In genomic region chr13:48158290-48158689, GRCh38 we compare ENCODE assay signal across 9 cellular contexts.
DNase-seq lines count a peak whose midpoint lies in the region; ATAC-seq, FAIRE-seq and TF ChIP-seq lines count a peak whose summit lies in the region.
"Had no signal": no experiment of that assay in that cellular context is flagged by ENCODE, and none has a peak within 500 bp of the region (broad histone marks: within the 10 kb centered on the region; RNA-seq: fewer than 3 reads in every experiment).

No MANE protein-coding gene starts in this region.

- H3K27ac Mint-ChIP-seq in stimulated activated naive CD8-positive, alpha-beta T cell treated with anti-CD3 and anti-CD28 coated beads, Interleukin-15, Interleukin-2, amounts not matched to agents 100 ng/mL and 50 ng/mL, for 24 hours, result peak overlapping the region; percentile 53

- H3K9me3 Mint-ChIP-seq in stimulated activated naive CD8-positive, alpha-beta T cell treated with anti-CD3 and anti-CD28 coated beads, Interleukin-15, Interleukin-2, amounts not matched to agents 100 ng/mL and 50 ng/mL, for 24 hours, result no peaks in the 10 kb centered on the region

- no peak overlapping the region for H3K4me3 Mint-ChIP-seq in stimulated activated naive CD8-positive, alpha-beta T cell treated with anti-CD3 and anti-CD28 coated beads, Interleukin-15, Interleukin-2, amounts not matched to agents 100 ng/mL and 50 ng/mL, for 24 hours

- TF ChIP-seq CTCF in foreskin keratinocyte (conservative IDR thresholded peaks at IDR 0.05), result no peak

- no peak for FAIRE-seq in HTR-8/SVneo (lab: Jason Lieb, UNC)

- no peak for DNase-seq in stimulated activated naive CD8-positive, alpha-beta T cell treated with anti-CD3 and anti-CD28 coated beads, Interleukin-15, Interleukin-2, amounts not matched to agents 100 U/mL and 50 U/mL, for 24 hours
- DNase-seq in NCI-H2171 (lab: John Stamatoyannopoulos, UW) (peak; percentile 71), foreskin keratinocyte (peak in 1 of 2 donors; percentile 74), HTR-8/SVneo (ENCODE audit: insufficient read length, low spot score) (no peak), NCI-H2196 treated with DMSO at 0.1 percent for 48 hours (lab: John Stamatoyannopoulos, UW; ENCODE audit: unreplicated experiment) (no peak)
- no peak for DNase-seq in activated CD4-positive, alpha-beta T cell treated with anti-CD3 and anti-CD28 coated beads, Interleukin-2, amount 50 U/mL, for 48 hours
- DNase-seq: SW 1271 had no signal

- H3K4me1 ChIP-seq in foreskin keratinocyte, result peaks cover 62% of the 10 kb centered on the region

- peaks cover 92% of the 10 kb centered on the region for H3K4me1 Mint-ChIP-seq in stimulated activated naive CD8-positive, alpha-beta T cell treated with anti-CD3 and anti-CD28 coated beads, Interleukin-15, Interleukin-2, amounts not matched to agents 100 ng/mL and 50 ng/mL, for 24 hours (ENCODE audit: low read depth)

- peak overlapping the region; percentile 99 for H3K27ac ChIP-seq in foreskin keratinocyte

- H3K27me3 Mint-ChIP-seq in stimulated activated naive CD8-positive, alpha-beta T cell treated with anti-CD3 and anti-CD28 coated beads, Interleukin-15, Interleukin-2, amounts not matched to agents 100 ng/mL and 50 ng/mL, for 24 hours, result no peaks in the 10 kb centered on the region

- H3K27me3 ChIP-seq in foreskin keratinocyte, result no peaks in the 10 kb centered on the region

- H3K36me3 Mint-ChIP-seq in stimulated activated naive CD8-positive, alpha-beta T cell treated with anti-CD3 and anti-CD28 coated beads, Interleukin-15, Interleukin-2, amounts not matched to agents 100 ng/mL and 50 ng/mL, for 24 hours (ENCODE audit: low read depth), result no peaks in the 10 kb centered on the region

- ATAC-seq in stimulated activated naive CD8-positive, alpha-beta T cell treated with anti-CD3 and anti-CD28 coated beads, Interleukin-15, Interleukin-2, amounts not matched to agents 100 U/mL and 50 U/mL, for 24 hours, result no peak
- ATAC-seq in foreskin keratinocyte (peak; percentile 23), HG02571 (IDR thresholded peaks at IDR 0.05; ENCODE audit: unreplicated experiment) (no peak)
